Comparison of ENCODE assay signal across 14 cellular contexts in genomic region chr10:114743552-114744231, GRCh38.
"Had no signal": no experiment of that assay in that cellular context is flagged by ENCODE, and none has a peak within 500 bp of the region (broad histone marks: within the 10 kb centered on the region; RNA-seq: fewer than 3 reads in every experiment).

No MANE protein-coding gene starts in this region.

- H3K9me3 ChIP-seq: gastrocnemius medialis, ovary, sigmoid colon, thyroid gland had no signal

- DNase-seq: activated CD4-positive, alpha-beta T cell treated with anti-CD3 and anti-CD28 coated beads, Interleukin-2, amount 50 U/mL, for 4 hours; activated CD4-positive, CD25-positive, alpha-beta regulatory T cell treated with anti-CD3 and anti-CD28 coated beads, Interleukin-2, amount 50 U/mL, for 72 hours; activated naive CD4-positive, alpha-beta T cell treated with anti-CD3 and anti-CD28 coated beads for 36 hours; activated naive CD8-positive, alpha-beta T cell treated with anti-CD3 and anti-CD28 coated beads, Interleukin-2, amount 50 U/mL, for 24 hours; aorta; erythroblast; gastrocnemius medialis; left colon; midbrain; ovary; sigmoid colon; stimulated activated CD4-positive, alpha-beta T cell treated with anti-CD3 and anti-CD28 coated beads, Interleukin-1b, Interleukin-23, amount 100 ng/mL, for 48 hours; thyroid gland had no signal

- H3K27me3 ChIP-seq: gastrocnemius medialis, ovary, sigmoid colon, thyroid gland had no signal

- H3K27ac ChIP-seq: gastrocnemius medialis, ovary, thyroid gland had no signal

- H3K36me3 ChIP-seq: gastrocnemius medialis, ovary, sigmoid colon, thyroid gland had no signal

- ATAC-seq: activated naive CD8-positive, alpha-beta T cell treated with anti-CD3 and anti-CD28 coated beads, Interleukin-2, amount 50 U/mL, for 24 hours; gastrocnemius medialis; left colon; stimulated activated effector memory CD8-positive, alpha-beta T cell treated with anti-CD3 and anti-CD28 coated beads, Interleukin-12 subunit alpha, Interleukin-12 subunit beta, amount 100 ng/mL, for 72 hours had no signal

- H3K4me3 ChIP-seq: gastrocnemius medialis, ovary, sigmoid colon, thyroid gland had no signal
